14 cellular contexts compared by ENCODE assay signal in genomic region chr5:133962801-133963476, GRCh38. TPM values are rescaled to one million over a fixed set of nuclear protein-coding genes. Genes with fewer than 3 reads are reported as not detected.
A peak's percentile ranks its signal among the peaks of the same experiment; 100 is the strongest.
DNase-seq lines count a peak whose midpoint lies in the region; ATAC-seq and TF ChIP-seq lines count a peak whose summit lies in the region.
"Had no signal": no experiment of that assay in that cellular context is flagged by ENCODE, and none has a peak within 500 bp of the region (broad histone marks: within the 10 kb centered on the region; RNA-seq: fewer than 3 reads in every experiment).

No MANE protein-coding gene starts in this region.

- intact Hi-C loops in activated CD4-positive, alpha-beta T cell treated with anti-CD3 and anti-CD28 coated beads for 36 hours (cut with DNase I, micrococcal nuclease), result no loop called here

- H3K4me3 ChIP-seq in smooth muscle cell, result no peak overlapping the region
- H3K4me3 ChIP-seq in H7 (ENCODE audit: insufficient read depth, low read depth, low read length), result no peak overlapping the region
- H3K4me3 ChIP-seq: body of pancreas, esophagus squamous epithelium, psoas muscle had no signal

- H3K27ac ChIP-seq in smooth muscle cell (ENCODE audit: low read depth), result peak overlapping the region; percentile 75
- H3K27ac ChIP-seq: body of pancreas, esophagus squamous epithelium, psoas muscle, VCaP had no signal

- H3K27me3 ChIP-seq in smooth muscle cell (ENCODE audit: low read depth), result no peaks in the 10 kb centered on the region
- H3K27me3 ChIP-seq in H7 (ENCODE audit: control insufficient read depth, insufficient read depth, low read length), result no peaks in the 10 kb centered on the region
- H3K27me3 ChIP-seq: body of pancreas, esophagus squamous epithelium had no signal

- no peak for DNase-seq in activated CD4-positive, alpha-beta T cell treated with anti-CD3 and anti-CD28 coated beads for 36 hours
- no peak for DNase-seq in activated CD4-positive, alpha-beta T cell treated with anti-CD3 and anti-CD28 coated beads for 1 hour
- DNase-seq in RPMI7951 (ENCODE audit: low read depth), result peak; percentile 63
- DNase-seq in dermis blood vessel endothelial cell, result peak; percentile 36
- no peak for DNase-seq in smooth muscle cell (lab: John Stamatoyannopoulos, UW; ENCODE audit: unreplicated experiment)
- DNase-seq in H7, result no peak
- DNase-seq in HK-2 (ENCODE audit: unreplicated experiment), result no peak
- DNase-seq in NAMALWA (ENCODE audit: low spot score), result no peak
- DNase-seq: body of pancreas, esophagus squamous epithelium, left cardiac atrium, NCI-H1436 treated with DMSO at 0.1 percent for 48 hours, psoas muscle had no signal

- CTCF ChIA-PET in activated CD4-positive, alpha-beta T cell treated with anti-CD3 and anti-CD28 coated beads for 36 hours (lab: Charles Lee), result interaction anchor here (0.6 to 2.2 kb wide), 11 partner anchors 16 to 539 kb away, joined by 3 to 7 read pairs (median 3); no protein-coding TSS in a partner anchor

- 58% methylated on average over 2 of the region's 2 CpGs for WGBS in smooth muscle cell (ENCODE audit: low lambda C conversion rate)

- H3F3A ChIP-seq in smooth muscle cell (ENCODE audit: low read depth), result peaks cover 3% of the 10 kb centered on the region

- peak overlapping the region; percentile 9 for H3K4me3 Mint-ChIP-seq in activated CD4-positive, alpha-beta T cell treated with anti-CD3 and anti-CD28 coated beads for 36 hours

- H4K20me1 ChIP-seq in smooth muscle cell (ENCODE audit: low read depth), result peaks cover 42% of the 10 kb centered on the region

- ATAC-seq in activated CD4-positive, alpha-beta T cell treated with anti-CD3 and anti-CD28 coated beads for 36 hours, result peak; percentile 28
- ATAC-seq: body of pancreas, left cardiac atrium had no signal

- no peaks in the 10 kb centered on the region for H3K27me3 Mint-ChIP-seq in activated CD4-positive, alpha-beta T cell treated with anti-CD3 and anti-CD28 coated beads for 36 hours

- peak overlapping the region; percentile 64 for H3K4me2 ChIP-seq in smooth muscle cell

- H3K79me2 ChIP-seq in smooth muscle cell (ENCODE audit: low read depth), result peaks cover 83% of the 10 kb centered on the region

- no peak overlapping the region for H3K9ac ChIP-seq in smooth muscle cell (ENCODE audit: low read depth)

- H3K9me3 ChIP-seq in smooth muscle cell (replicated peaks; ENCODE audit: low read depth), result no peaks in the 10 kb centered on the region
- H3K9me3 ChIP-seq: body of pancreas, esophagus squamous epithelium had no signal

- no peak for TF ChIP-seq CTCF in smooth muscle cell (IDR thresholded peaks at IDR 0.05; ENCODE audit: borderline replicate concordance, insufficient read depth, poor library complexity, severe bottlenecking)

- peaks cover 10% of the 10 kb centered on the region for H3K4me1 ChIP-seq in smooth muscle cell (ENCODE audit: low read depth)

- H2AFZ ChIP-seq in smooth muscle cell (ENCODE audit: low read depth), result no peak overlapping the region

- peak overlapping the region; percentile 76 for H3K27ac Mint-ChIP-seq in activated CD4-positive, alpha-beta T cell treated with anti-CD3 and anti-CD28 coated beads for 36 hours

- H3K36me3 ChIP-seq in smooth muscle cell (ENCODE audit: low read depth), result peaks cover 6% of the 10 kb centered on the region
- H3K36me3 ChIP-seq in H7 (replicated peaks; ENCODE audit: control insufficient read depth, insufficient read depth, low read length), result peaks cover under 1% of the 10 kb centered on the region; the same call in 1 of the 2 replicates

- H3K36me3 Mint-ChIP-seq in activated CD4-positive, alpha-beta T cell treated with anti-CD3 and anti-CD28 coated beads for 36 hours (ENCODE audit: low read depth), result peaks cover 35% of the 10 kb centered on the region

- peaks cover 61% of the 10 kb centered on the region for H3K4me1 Mint-ChIP-seq in activated CD4-positive, alpha-beta T cell treated with anti-CD3 and anti-CD28 coated beads for 36 hours

- POLR2A ChIA-PET in activated CD4-positive, alpha-beta T cell treated with anti-CD3 and anti-CD28 coated beads for 36 hours (lab: Charles Lee), result interaction anchor here (0.7 kb wide), 1 partner anchor 10 kb away, joined by 3 read pairs; no protein-coding TSS in a partner anchor

- H3K9me3 Mint-ChIP-seq in activated CD4-positive, alpha-beta T cell treated with anti-CD3 and anti-CD28 coated beads for 36 hours (ENCODE audit: low read depth), result no peaks in the 10 kb centered on the region

RNA-seq across cellular contexts. Expression of gene C5orf15, which starts 5.5 kb away (rescaled TPM):
- total RNA-seq in activated CD4-positive, alpha-beta T cell treated with anti-CD3 and anti-CD28 coated beads for 36 hours, result 10 to 100 TPM; 28.7 to 38.7 TPM
- 213 and 256 TPM in 2 replicates for total RNA-seq in RPMI7951 (2014; rRNA removed; shearing (Covaris generic))
- total RNA-seq in dermis blood vessel endothelial cell, result 26.4 and 30.7 TPM in 2 replicates
- total RNA-seq in smooth muscle cell, result 128 and 169 TPM in 2 replicates
- 64.9 and 66.1 TPM in 2 replicates for polyA plus RNA-seq in smooth muscle cell
- 48.7 and 55.5 TPM in 2 replicates for total RNA-seq in H7 (2014; rRNA removed; shearing (Covaris generic))

RNA-seq across cellular contexts. Expression of gene VDAC1, which starts 41.8 kb away (rescaled TPM):
- 100 to 1,000 TPM; 482 to 486 TPM for total RNA-seq in activated CD4-positive, alpha-beta T cell treated with anti-CD3 and anti-CD28 coated beads for 36 hours
- total RNA-seq in RPMI7951 (2014; rRNA removed; shearing (Covaris generic)), result 387 and 419 TPM in 2 replicates
- total RNA-seq in dermis blood vessel endothelial cell (261 and 425 TPM in 2 replicates), smooth muscle cell (252 and 275 TPM in 2 replicates)
- 221 and 243 TPM in 2 replicates for polyA plus RNA-seq in smooth muscle cell
- total RNA-seq in H7 (2014; rRNA removed; shearing (Covaris generic)), result 368 and 419 TPM in 2 replicates

Comparison
In these comparisons a context has a peak if more than half of its experiments do, and no peak if none do; other contexts are left out.
1. DNase-seq: peak in RPMI7951 (single experiment) and dermis blood vessel endothelial cell (single experiment); none in activated CD4-positive, alpha-beta T cell treated with anti-CD3 and anti-CD28 coated beads for 36 hours (single experiment), activated CD4-positive, alpha-beta T cell treated with anti-CD3 and anti-CD28 coated beads for 1 hour (single experiment), smooth muscle cell (single experiment), H7 (single experiment), HK-2 (single experiment) and NAMALWA (single experiment).